In the genomic region with DNA sequence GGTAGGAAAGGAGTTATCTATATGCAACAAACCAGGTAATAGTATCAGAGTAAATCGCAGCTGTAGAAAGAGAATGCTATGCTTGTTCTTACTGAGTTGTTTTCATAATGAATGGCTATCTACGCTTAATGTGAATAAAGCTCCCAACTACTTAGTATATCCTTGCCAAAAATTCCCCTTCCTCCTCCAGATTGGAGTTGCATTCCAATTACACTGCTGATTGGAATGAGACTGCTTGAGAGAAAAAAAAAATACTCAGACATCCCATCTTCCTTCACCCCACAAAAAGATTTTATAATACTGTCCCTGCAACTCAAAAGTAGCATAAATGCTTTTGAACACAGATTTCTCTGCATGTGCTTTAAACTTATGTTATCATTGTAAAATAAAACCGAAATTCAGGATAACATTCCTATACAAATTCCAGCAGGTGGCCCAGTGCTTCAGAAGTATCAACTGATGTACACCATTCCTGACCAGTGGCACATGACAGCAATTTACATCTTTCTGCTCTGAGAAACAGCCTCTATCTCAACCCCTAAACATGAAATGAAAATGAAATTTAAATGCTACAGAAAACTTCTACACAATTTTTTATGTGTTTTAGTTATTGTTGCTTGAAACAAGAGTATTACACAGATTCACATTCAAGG, we compare ENCODE assay signal across 18 cellular contexts. TPM values are rescaled to one million over a fixed set of nuclear protein-coding genes. Genes with fewer than 3 reads are reported as not detected.
A peak's percentile ranks its signal among the peaks of the same experiment; 100 is the strongest.
DNase-seq lines count a peak whose midpoint lies in the region; ATAC-seq and TF ChIP-seq lines count a peak whose summit lies in the region.
"Had no signal": no experiment of that assay in that cellular context is flagged by ENCODE, and none has a peak within 500 bp of the region (broad histone marks: within the 10 kb centered on the region; RNA-seq: fewer than 3 reads in every experiment).

No MANE protein-coding gene starts in this region.

- H3K4me3 Mint-ChIP-seq in progenitor cell of endocrine pancreas (ENCODE audit: low read depth) (no peak overlapping the region), immature natural killer cell (no peak overlapping the region)
- no peak overlapping the region for H3K4me3 Mint-ChIP-seq in activated CD4-positive, alpha-beta memory T cell treated with anti-CD3 and anti-CD28 coated beads, Interleukin-2, amount 10 ng/mL, durations not matched to agents 7 days and 5 days
- no peak overlapping the region for H3K4me3 Mint-ChIP-seq in activated T-cell treated with anti-CD3 and anti-CD28 coated beads, Interleukin-2, amount 50 U/mL, for 4 hours
- H3K4me3 Mint-ChIP-seq: activated B cell treated with CpG ODN at 0.5 μM for 24 hours; activated T-cell treated with anti-CD3 and anti-CD28 coated beads, Interleukin-2, amount 50 U/mL, for 72 hours; stimulated activated naive B cell treated with anti-CD40 and anti-IgM and Interleukin-4, amounts not matched to agents 10 μg/mL and 1 μg/mL and 100 μg/mL, for 72 hours had no signal

- peaks cover 100% of the 10 kb centered on the region for H3K79me2 ChIP-seq in SK-N-SH (ENCODE audit: insufficient read depth)

- ATAC-seq in activated T-cell treated with anti-CD3 and anti-CD28 coated beads, Interleukin-2, amount 50 U/mL, for 4 hours: no peak
- ATAC-seq: activated T-cell treated with anti-CD3 and anti-CD28 coated beads, Interleukin-2, amount 50 U/mL, for 72 hours; stimulated activated naive B cell treated with anti-CD40 and anti-IgM and Interleukin-4, amounts not matched to agents 10 μg/mL and 1 μg/mL and 100 μg/mL, for 72 hours had no signal

- TF ChIP-seq RAD21 in SK-N-SH (IDR thresholded peaks at IDR 0.05; ENCODE audit: low read length): no peak

- no peaks in the 10 kb centered on the region for H3K9me3 Mint-ChIP-seq in progenitor cell of endocrine pancreas (ENCODE audit: low read depth)
- no peaks in the 10 kb centered on the region for H3K9me3 Mint-ChIP-seq in activated CD4-positive, alpha-beta memory T cell treated with anti-CD3 and anti-CD28 coated beads, Interleukin-2, amount 10 ng/mL, durations not matched to agents 7 days and 5 days
- no peaks in the 10 kb centered on the region for H3K9me3 Mint-ChIP-seq in activated T-cell treated with anti-CD3 and anti-CD28 coated beads, Interleukin-2, amount 50 U/mL, for 4 hours
- no peaks in the 10 kb centered on the region for H3K9me3 Mint-ChIP-seq in immature natural killer cell
- H3K9me3 Mint-ChIP-seq: activated B cell treated with CpG ODN at 0.5 μM for 24 hours; activated T-cell treated with anti-CD3 and anti-CD28 coated beads, Interleukin-2, amount 50 U/mL, for 72 hours; stimulated activated naive B cell treated with anti-CD40 and anti-IgM and Interleukin-4, amounts not matched to agents 10 μg/mL and 1 μg/mL and 100 μg/mL, for 72 hours had no signal

- H3K36me3 ChIP-seq in SK-N-SH (replicated peaks in 1 of 2; ENCODE audit: control insufficient read depth in 1 of 2, insufficient read depth in 2 of 2, low read length in 1 of 2): peaks cover 0 to 26% of the 10 kb centered on the region in 2 experiments
- H3K36me3 ChIP-seq: esophagus squamous epithelium had no signal

- H3K9me2 ChIP-seq in SK-N-SH: no peaks in the 10 kb centered on the region

- 61% methylated on average over 3 of the region's 3 CpGs for WGBS in SK-N-SH (ENCODE audit: low lambda C conversion rate)

- H3F3A ChIP-seq in SK-N-SH (replicated peaks; ENCODE audit: insufficient read depth): peaks cover 70% of the 10 kb centered on the region

- CTCF ChIA-PET in SK-N-SH (lab: Yijun Ruan, JAX): interaction anchor here (1.3 kb wide), 1 partner anchor 14 kb away, joined by 4 read pairs; no protein-coding TSS in a partner anchor
- CTCF ChIA-PET in activated CD4-positive, alpha-beta memory T cell treated with anti-CD3 and anti-CD28 coated beads, Interleukin-2, amount 10 ng/mL, durations not matched to agents 7 days and 5 days (lab: Charles Lee): no interaction called here

- no peaks in the 10 kb centered on the region for H3K27me3 Mint-ChIP-seq in progenitor cell of endocrine pancreas
- no peaks in the 10 kb centered on the region for H3K27me3 Mint-ChIP-seq in activated CD4-positive, alpha-beta memory T cell treated with anti-CD3 and anti-CD28 coated beads, Interleukin-2, amount 10 ng/mL, durations not matched to agents 7 days and 5 days
- H3K27me3 Mint-ChIP-seq in activated T-cell treated with anti-CD3 and anti-CD28 coated beads, Interleukin-2, amount 50 U/mL, for 4 hours (ENCODE audit: low read depth): no peaks in the 10 kb centered on the region
- peaks cover 0 to 1% (median 0%) of the 10 kb centered on the region in 3 donors for H3K27me3 Mint-ChIP-seq in immature natural killer cell (ENCODE audit: low read depth in 3 of 3)
- H3K27me3 Mint-ChIP-seq: activated B cell treated with CpG ODN at 0.5 μM for 24 hours; stimulated activated naive B cell treated with anti-CD40 and anti-IgM and Interleukin-4, amounts not matched to agents 10 μg/mL and 1 μg/mL and 100 μg/mL, for 72 hours had no signal

- H3K27ac Mint-ChIP-seq in progenitor cell of endocrine pancreas: peak overlapping the region; percentile 14
- no peak overlapping the region for H3K27ac Mint-ChIP-seq in activated CD4-positive, alpha-beta memory T cell treated with anti-CD3 and anti-CD28 coated beads, Interleukin-2, amount 10 ng/mL, durations not matched to agents 7 days and 5 days
- H3K27ac Mint-ChIP-seq in immature natural killer cell: peak overlapping the region in 3 of 6 donors; percentile 13 to 22 (median 19)
- H3K27ac Mint-ChIP-seq: activated B cell treated with CpG ODN at 0.5 μM for 24 hours; activated T-cell treated with anti-CD3 and anti-CD28 coated beads, Interleukin-2, amount 50 U/mL, for 72 hours; stimulated activated naive B cell treated with anti-CD40 and anti-IgM and Interleukin-4, amounts not matched to agents 10 μg/mL and 1 μg/mL and 100 μg/mL, for 72 hours had no signal

- peak overlapping the region; percentile 61 for H3K4me2 ChIP-seq in SK-N-SH

- no peak overlapping the region for H2AFZ ChIP-seq in SK-N-SH (ENCODE audit: low read depth)

- TF ChIP-seq CTCF in SK-N-SH (IDR thresholded peaks at IDR 0.05): peak; percentile 25; the same call in 1 of the 2 replicates
- TF ChIP-seq CTCF in fibroblast of pulmonary artery (IDR thresholded peaks at IDR 0.05; ENCODE audit: low read length, missing control alignments): no peak
- no peak for TF ChIP-seq CTCF in progenitor cell of endocrine pancreas (IDR thresholded peaks at IDR 0.05; ENCODE audit: unreplicated experiment)

- H3K36me3 Mint-ChIP-seq in progenitor cell of endocrine pancreas (ENCODE audit: insufficient read depth): no peaks in the 10 kb centered on the region
- H3K36me3 Mint-ChIP-seq in activated CD4-positive, alpha-beta memory T cell treated with anti-CD3 and anti-CD28 coated beads, Interleukin-2, amount 10 ng/mL, durations not matched to agents 7 days and 5 days (ENCODE audit: low read depth): no peaks in the 10 kb centered on the region
- H3K36me3 Mint-ChIP-seq in activated T-cell treated with anti-CD3 and anti-CD28 coated beads, Interleukin-2, amount 50 U/mL, for 4 hours (ENCODE audit: insufficient read depth): no peaks in the 10 kb centered on the region
- H3K36me3 Mint-ChIP-seq in immature natural killer cell: no peaks in the 10 kb centered on the region

- H4K20me1 ChIP-seq in SK-N-SH (ENCODE audit: insufficient read depth): peaks cover 98% of the 10 kb centered on the region

- peak in 1 of 2 experiments; percentile 5; a peak in 1 of 4 replicates for TF ChIP-seq EP300 in SK-N-SH (IDR thresholded peaks at IDR 0.05; ENCODE audit: borderline replicate concordance in 1 of 2, low read depth in 1 of 2, low read length in 1 of 2)

- H3K9me3 ChIP-seq in SK-N-SH: no peaks in the 10 kb centered on the region
- H3K9me3 ChIP-seq: esophagus squamous epithelium, SJSA1 had no signal

- POLR2A ChIA-PET in SK-N-SH (lab: Yijun Ruan, JAX): no interaction called here
- POLR2A ChIA-PET in activated CD4-positive, alpha-beta memory T cell treated with anti-CD3 and anti-CD28 coated beads, Interleukin-2, amount 10 ng/mL, durations not matched to agents 7 days and 5 days (lab: Charles Lee): no interaction called here

- H3K4me1 Mint-ChIP-seq in progenitor cell of endocrine pancreas (ENCODE audit: low read depth) (peaks cover 1% of the 10 kb centered on the region), immature natural killer cell (peaks cover 43 to 58% of the 10 kb centered on the region in 2 donors)
- no peaks in the 10 kb centered on the region for H3K4me1 Mint-ChIP-seq in activated CD4-positive, alpha-beta memory T cell treated with anti-CD3 and anti-CD28 coated beads, Interleukin-2, amount 10 ng/mL, durations not matched to agents 7 days and 5 days
- H3K4me1 Mint-ChIP-seq in activated T-cell treated with anti-CD3 and anti-CD28 coated beads, Interleukin-2, amount 50 U/mL, for 4 hours (ENCODE audit: low read depth): peaks cover 39% of the 10 kb centered on the region

- no peak overlapping the region; the same call in 1 of the 2 replicates for H3K9ac ChIP-seq in SK-N-SH

- DNase-seq in EL (peak; percentile 86), SK-N-SH (no peak), fibroblast of pulmonary artery (ENCODE audit: low read depth) (peak; percentile 78), progenitor cell of endocrine pancreas (ENCODE audit: low spot score, unreplicated experiment) (no peak), GOT3 (lab: John Stamatoyannopoulos, UW) (no peak), immature natural killer cell (no peak)
- DNase-seq in activated CD4-positive, alpha-beta memory T cell treated with anti-CD3 and anti-CD28 coated beads, Interleukin-2, amount 10 ng/mL, durations not matched to agents 7 days and 5 days: no peak
- no peak for DNase-seq in activated T-cell treated with anti-CD3 and anti-CD28 coated beads, Interleukin-2, amount 50 U/mL, for 4 hours
- DNase-seq: activated B cell treated with CpG ODN at 0.5 μM for 24 hours; activated T-cell treated with anti-CD3 and anti-CD28 coated beads, Interleukin-2, amount 50 U/mL, for 72 hours; caudate nucleus; COR-L47; esophagus squamous epithelium; NCI-H1436 treated with DMSO at 0.1 percent for 48 hours; nucleus accumbens; stimulated activated CD4-positive, alpha-beta T cell treated with anti-CD3 and anti-CD28 coated beads, Interleukin-2, amount 100 ng/mL, for 24 hours; stimulated activated naive B cell treated with anti-CD40 and anti-IgM and Interleukin-4, amounts not matched to agents 10 μg/mL and 1 μg/mL and 100 μg/mL, for 72 hours had no signal

- H3K27me3 ChIP-seq in SK-N-SH (ENCODE audit: insufficient read depth): no peaks in the 10 kb centered on the region
- H3K27me3 ChIP-seq: esophagus squamous epithelium, SJSA1 had no signal

- peak overlapping the region; percentile 40 to 73; a peak in 3 of 4 replicates for H3K27ac ChIP-seq in SK-N-SH (ENCODE audit: low read depth in 2 of 2, low read length in 1 of 2)
- H3K27ac ChIP-seq: esophagus squamous epithelium, SJSA1 had no signal

- peaks cover 3 to 41% of the 10 kb centered on the region in 2 experiments for H3K4me1 ChIP-seq in SK-N-SH (ENCODE audit: control insufficient read depth in 1 of 2, insufficient read depth in 2 of 2, low read depth in 1 of 2, low read length in 1 of 2)

- H3K4me3 ChIP-seq in SK-N-SH (ENCODE audit: low read depth in 2 of 2, low read length in 1 of 2): no peak overlapping the region
- no peak overlapping the region for H3K4me3 ChIP-seq in fibroblast of pulmonary artery (replicated peaks; ENCODE audit: low read depth, low read length)
- H3K4me3 ChIP-seq: esophagus squamous epithelium, SJSA1 had no signal

RNA-seq across cellular contexts. Expression of a gene that starts 47.0 kb away (rescaled TPM):
- polyA plus RNA-seq in SK-N-SH (2012; rRNA removed) (36.6 and 52.4 TPM in 2 replicates), immature natural killer cell (1 to 10 TPM; 8.1 to 8.5 (median 8.3) TPM)
- 48.8 and 53.0 TPM in 2 replicates for polyA plus RNA-seq in SK-N-SH (2012; cell fraction: cytosol; rRNA removed)
- 45.2 and 104 TPM in 2 replicates for polyA plus RNA-seq in SK-N-SH (2012; cell fraction: nucleus; rRNA removed)
- 40.8 and 43.9 TPM in 2 replicates for total RNA-seq in progenitor cell of endocrine pancreas
- total RNA-seq in activated CD4-positive, alpha-beta memory T cell treated with anti-CD3 and anti-CD28 coated beads, Interleukin-2, amount 10 ng/mL, durations not matched to agents 7 days and 5 days: 10 to 100 TPM; 14.6 to 14.8 TPM
- 10 to 100 TPM; 10.7 to 11.6 (median 11.0) TPM for total RNA-seq in activated T-cell treated with anti-CD3 and anti-CD28 coated beads, Interleukin-2, amount 50 U/mL, for 4 hours

Comparison
In these comparisons a context has a peak if more than half of its experiments do, and no peak if none do; other contexts are left out.
1. DNase-seq: peak in EL (single experiment) and fibroblast of pulmonary artery (single experiment); none in SK-N-SH (single experiment), progenitor cell of endocrine pancreas (single experiment), activated CD4-positive, alpha-beta memory T cell treated with anti-CD3 and anti-CD28 coated beads, Interleukin-2, amount 10 ng/mL, durations not matched to agents 7 days and 5 days (single experiment), GOT3 (single experiment), activated T-cell treated with anti-CD3 and anti-CD28 coated beads, Interleukin-2, amount 50 U/mL, for 4 hours (single experiment) and immature natural killer cell (0 of 3).